ENCODE assay signal across 27 cellular contexts in genomic region chr12:76506149-76506548, GRCh38.
"Had no signal": no experiment of that assay in that cellular context is flagged by ENCODE, and none has a peak within 500 bp of the region (broad histone marks: within the 10 kb centered on the region; RNA-seq: fewer than 3 reads in every experiment).

No MANE protein-coding gene starts in this region.

- ATAC-seq: esophagus mucosa; foreskin keratinocyte; gastroesophageal sphincter; heart right ventricle; left lobe of liver; naive thymus-derived CD8-positive, alpha-beta T cell; psoas muscle; right cardiac atrium had no signal

- H3K9me3 ChIP-seq: colonic mucosa, gastroesophageal sphincter, psoas muscle, stomach, thyroid gland, vagina had no signal

- H3K36me3 ChIP-seq: colonic mucosa, gastroesophageal sphincter, heart right ventricle, thyroid gland, vagina had no signal

- H3K4me1 Mint-ChIP-seq: nephron progenitor cell had no signal

- H3K27ac ChIP-seq: colonic mucosa, epithelial cell of prostate, foreskin keratinocyte, gastroesophageal sphincter, heart right ventricle, psoas muscle, skin epidermis, stomach, thyroid gland, vagina had no signal

- DNase-seq: colonic mucosa; effector CD8-positive, alpha-beta T cell; endodermal cell; foreskin keratinocyte; heart right ventricle; kidney; midbrain; naive thymus-derived CD8-positive, alpha-beta T cell; nephron progenitor cell; nucleus accumbens; psoas muscle; right cardiac atrium; stimulated activated CD4-positive, alpha-beta T cell treated with anti-CD3 and anti-CD28 coated beads, Interleukin-15, amount 100 ng/mL, for 24 hours; stimulated activated CD4-positive, alpha-beta T cell treated with anti-CD3 and anti-CD28 coated beads, Interleukin-2, amount 100 ng/mL, for 48 hours; stimulated activated naive CD4-positive, alpha-beta T cell; stomach; thyroid gland; trophoblast cell had no signal

- H3K4me1 ChIP-seq: colonic mucosa, foreskin keratinocyte, gastroesophageal sphincter, psoas muscle, thyroid gland, vagina had no signal

- H3K4me3 Mint-ChIP-seq: dendritic cell treated with granulocyte-macrophage colony-stimulating factor and Interleukin-4, amounts not matched to agents 40 ng/mL and 50 ng/mL, for 4 days; endodermal cell; memory B cell; naive thymus-derived CD8-positive, alpha-beta T cell; nephron progenitor cell had no signal

- H3K27ac Mint-ChIP-seq: dendritic cell treated with granulocyte-macrophage colony-stimulating factor and Interleukin-4, amounts not matched to agents 40 ng/mL and 50 ng/mL, for 4 days; memory B cell had no signal

- H3K27me3 ChIP-seq: colonic mucosa, foreskin keratinocyte, gastroesophageal sphincter, heart right ventricle, stomach, thyroid gland, vagina had no signal

- H3K4me3 ChIP-seq: colonic mucosa, gastroesophageal sphincter, heart right ventricle, lung, psoas muscle, skin epidermis, stomach, thyroid gland, vagina had no signal

- H3K27me3 Mint-ChIP-seq: dendritic cell treated with granulocyte-macrophage colony-stimulating factor and Interleukin-4, amounts not matched to agents 40 ng/mL and 50 ng/mL, for 4 days; memory B cell; naive thymus-derived CD8-positive, alpha-beta T cell had no signal
